1 cellular context compared by ENCODE assay signal in genomic region chr7:1346851-1347250, GRCh38.
TF ChIP-seq lines count a peak whose summit lies in the region.

No MANE protein-coding gene starts in this region.

TF ChIP-seq in H1, 55 proteins besides CTCF, POLR2A, EP300 and RAD21 (continued from another document):
- TF ChIP-seq CEBPB (IDR thresholded peaks at IDR 0.05; ENCODE audit: low read depth, low read length) (no peak), CTBP2 (IDR thresholded peaks at IDR 0.05; ENCODE audit: borderline replicate concordance, insufficient read depth, insufficient read length, low read length) (no peak), CBX5 (IDR thresholded peaks at IDR 0.05; ENCODE audit: low read depth, low read length) (no peak), CBX8 (IDR thresholded peaks at IDR 0.05; ENCODE audit: borderline replicate concordance, low read depth, low read length) (no peak)
